In the genomic region with DNA sequence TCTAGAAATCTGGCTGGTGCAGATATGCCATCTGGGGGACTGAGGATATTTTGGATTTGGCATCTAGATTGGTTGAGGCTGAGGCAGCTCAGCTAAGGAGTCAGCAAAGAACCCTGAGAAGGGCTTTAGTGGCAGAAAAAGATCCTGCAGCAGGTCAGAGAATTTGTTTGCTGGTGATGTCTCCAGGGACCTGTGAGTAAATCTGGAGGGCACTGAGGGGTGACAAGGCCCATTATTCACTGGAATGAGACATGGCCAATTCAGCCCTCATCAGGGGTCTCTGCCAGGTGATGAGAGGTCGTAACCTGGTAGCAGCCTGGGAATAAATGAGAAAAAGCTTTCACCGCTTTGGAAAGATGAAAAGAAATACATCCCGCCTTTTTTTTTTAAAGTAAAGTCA, we compare ENCODE assay signal across 20 cellular contexts.
"Had no signal": no experiment of that assay in that cellular context is flagged by ENCODE, and none has a peak within 500 bp of the region (broad histone marks: within the 10 kb centered on the region; RNA-seq: fewer than 3 reads in every experiment).

No MANE protein-coding gene starts in this region.

- H3K9me3 Mint-ChIP-seq: mesothelial cell of epicardium; naive B cell; stimulated activated naive B cell treated with anti-CD40 and anti-IgM and Interleukin-4, amounts not matched to agents 10 μg/mL and 1 μg/mL and 100 μg/mL, for 72 hours; type B pancreatic cell had no signal

- DNase-seq: hippocampal formation; kidney glomerular epithelial cell; left colon; left ventricle myocardium inferior; mesendoderm; naive B cell; natural killer cell; nucleus accumbens; pancreas; posterior cingulate gyrus; right cardiac atrium; stimulated activated CD4-positive, alpha-beta T cell treated with anti-CD3 and anti-CD28 coated beads, Interleukin-12 subunit alpha, Interleukin-12 subunit beta, amount 100 ng/mL, for 4 hours; stimulated activated CD4-positive, alpha-beta T cell treated with anti-CD3 and anti-CD28 coated beads, Interleukin-15, amount 100 ng/mL, for 24 hours; stimulated activated CD4-positive, alpha-beta T cell treated with anti-CD3 and anti-CD28 coated beads, Interleukin-2, amount 100 ng/mL, for 24 hours; stimulated activated CD4-positive, alpha-beta T cell treated with anti-CD3 and anti-CD28 coated beads, Interleukin-4, amount 100 ng/mL, for 1 hour; stimulated activated naive B cell treated with anti-CD40 and anti-IgM and Interleukin-4, amounts not matched to agents 10 μg/mL and 1 μg/mL and 100 μg/mL, for 72 hours; stimulated activated naive CD8-positive, alpha-beta T cell treated with anti-CD3 and anti-CD28 coated beads, Interleukin-15, Interleukin-2, amounts not matched to agents 100 U/mL and 50 U/mL, for 24 hours; uterus had no signal

- H3K27me3 Mint-ChIP-seq: type B pancreatic cell had no signal

- H3K4me3 Mint-ChIP-seq: mesothelial cell of epicardium; naive B cell; natural killer cell; stimulated activated naive B cell treated with anti-CD40 and anti-IgM and Interleukin-4, amounts not matched to agents 10 μg/mL and 1 μg/mL and 100 μg/mL, for 72 hours; type B pancreatic cell had no signal

- H3K27ac Mint-ChIP-seq: mesothelial cell of epicardium; naive B cell; natural killer cell; stimulated activated naive B cell treated with anti-CD40 and anti-IgM and Interleukin-4, amounts not matched to agents 10 μg/mL and 1 μg/mL and 100 μg/mL, for 72 hours; type B pancreatic cell had no signal

- H3K4me1 Mint-ChIP-seq: mesothelial cell of epicardium; naive B cell; natural killer cell; stimulated activated naive B cell treated with anti-CD40 and anti-IgM and Interleukin-4, amounts not matched to agents 10 μg/mL and 1 μg/mL and 100 μg/mL, for 72 hours had no signal

- H3K36me3 Mint-ChIP-seq: mesothelial cell of epicardium; naive B cell; natural killer cell; stimulated activated naive B cell treated with anti-CD40 and anti-IgM and Interleukin-4, amounts not matched to agents 10 μg/mL and 1 μg/mL and 100 μg/mL, for 72 hours; type B pancreatic cell had no signal
